ENCODE assay signal across 19 cellular contexts in genomic region chr3:192079098-192079497, GRCh38.
A peak's percentile ranks its signal among the peaks of the same experiment; 100 is the strongest.
DNase-seq lines count a peak whose midpoint lies in the region; ATAC-seq, FAIRE-seq and TF ChIP-seq lines count a peak whose summit lies in the region.
"Had no signal": no experiment of that assay in that cellular context is flagged by ENCODE, and none has a peak within 500 bp of the region (broad histone marks: within the 10 kb centered on the region; RNA-seq: fewer than 3 reads in every experiment).

No MANE protein-coding gene starts in this region.

- POLR2A ChIA-PET in MCF 10A (lab: Yijun Ruan, JAX) = interaction anchor here (0.6 kb wide), 1 partner anchor 345 kb away, joined by 3 read pairs; no protein-coding TSS in a partner anchor

- BruUV-seq in MCF 10A (replicated peaks; lab: Mats Ljungman, UMichigan) = no TSS peak

- no peaks in the 10 kb centered on the region for H3K36me3 Mint-ChIP-seq in MCF 10A (ENCODE audit: insufficient read depth, unreplicated experiment)
- H3K36me3 Mint-ChIP-seq: brain; CD4-positive, CD25-positive, alpha-beta regulatory T cell; memory B cell had no signal

- no peak for TF ChIP-seq POLR2A in breast epithelium (IDR thresholded peaks at IDR 0.05)

- no peak overlapping the region for H3K4me3 Mint-ChIP-seq in MCF 10A (ENCODE audit: unreplicated experiment)
- H3K4me3 Mint-ChIP-seq: activated CD4-positive, alpha-beta T cell treated with anti-CD3 and anti-CD28 coated beads, Interleukin-2, amount 10 ng/mL, durations not matched to agents 7 days and 5 days; brain; CD4-positive, CD25-positive, alpha-beta regulatory T cell; memory B cell had no signal

- H3K36me3 ChIP-seq in breast epithelium (no peaks in the 10 kb centered on the region), SJCRH30 (no peaks in the 10 kb centered on the region), small intestine (ENCODE audit: control insufficient read depth in 2 of 2, insufficient read depth in 2 of 2, low read length in 2 of 2) (no peaks in the 10 kb centered on the region)
- H3K36me3 ChIP-seq: right atrium auricular region had no signal

- CTCF ChIA-PET in MCF 10A (lab: Yijun Ruan, JAX) = no interaction called here

- H3K27ac Mint-ChIP-seq in MCF 10A (ENCODE audit: low read depth, unreplicated experiment) = no peak overlapping the region
- H3K27ac Mint-ChIP-seq: activated CD4-positive, alpha-beta T cell treated with anti-CD3 and anti-CD28 coated beads, Interleukin-2, amount 10 ng/mL, durations not matched to agents 7 days and 5 days; CD4-positive, CD25-positive, alpha-beta regulatory T cell; memory B cell had no signal

- H3K4me1 Mint-ChIP-seq in MCF 10A (ENCODE audit: insufficient read depth, unreplicated experiment) = peaks cover 11% of the 10 kb centered on the region
- H3K4me1 Mint-ChIP-seq: activated CD4-positive, alpha-beta T cell treated with anti-CD3 and anti-CD28 coated beads, Interleukin-2, amount 10 ng/mL, durations not matched to agents 7 days and 5 days; CD4-positive, CD25-positive, alpha-beta regulatory T cell had no signal

- intact Hi-C loops in MCF 10A (cut with micrococcal nuclease) (no loop called here), breast epithelium (cut with DNase I; ENCODE audit: low total_unique reads) (no loop called here)

- no peaks in the 10 kb centered on the region for H3K27me3 ChIP-seq in breast epithelium
- no peaks in the 10 kb centered on the region for H3K27me3 ChIP-seq in SJCRH30
- no peaks in the 10 kb centered on the region for H3K27me3 ChIP-seq in small intestine (ENCODE audit: control insufficient read depth in 2 of 2, insufficient read depth in 2 of 2, low read length in 2 of 2)
- H3K27me3 ChIP-seq: right atrium auricular region had no signal

- H3K9me3 ChIP-seq in breast epithelium (no peaks in the 10 kb centered on the region), SJCRH30 (replicated peaks) (no peaks in the 10 kb centered on the region), small intestine (ENCODE audit: control insufficient read depth, low read depth) (no peaks in the 10 kb centered on the region)
- H3K9me3 ChIP-seq: right atrium auricular region had no signal

- H3K27ac ChIP-seq in breast epithelium (no peak overlapping the region), SJCRH30 (no peak overlapping the region), small intestine (ENCODE audit: low read depth in 1 of 2, low read length in 1 of 2) (no peak overlapping the region)
- H3K27ac ChIP-seq: right atrium auricular region had no signal

- FAIRE-seq in small intestine (lab: Jason Lieb, UNC) = no peak

- H3K9me3 Mint-ChIP-seq in MCF 10A (ENCODE audit: unreplicated experiment) = peaks cover 9% of the 10 kb centered on the region
- H3K9me3 Mint-ChIP-seq: activated CD4-positive, alpha-beta T cell treated with anti-CD3 and anti-CD28 coated beads, Interleukin-2, amount 10 ng/mL, durations not matched to agents 7 days and 5 days had no signal

- no peaks in the 10 kb centered on the region for H3K27me3 Mint-ChIP-seq in MCF 10A (ENCODE audit: insufficient read depth, unreplicated experiment)
- H3K27me3 Mint-ChIP-seq: activated CD4-positive, alpha-beta T cell treated with anti-CD3 and anti-CD28 coated beads, Interleukin-2, amount 10 ng/mL, durations not matched to agents 7 days and 5 days; brain; CD4-positive, CD25-positive, alpha-beta regulatory T cell; memory B cell had no signal

- no peak for ATAC-seq in GM19455 (IDR thresholded peaks at IDR 0.05; ENCODE audit: unreplicated experiment)

- H3K4me1 ChIP-seq in breast epithelium = no peaks in the 10 kb centered on the region
- H3K4me1 ChIP-seq in SJCRH30 = no peaks in the 10 kb centered on the region
- H3K4me1 ChIP-seq in small intestine (ENCODE audit: control insufficient read depth in 2 of 2, insufficient read depth in 1 of 2, low read depth in 1 of 2, low read length in 1 of 2) = no peaks in the 10 kb centered on the region

- no peak for TF ChIP-seq CTCF in MCF 10A (IDR thresholded peaks at IDR 0.05; ENCODE audit: unreplicated experiment)
- no peak for TF ChIP-seq CTCF in breast epithelium (IDR thresholded peaks at IDR 0.05)
- no peak for TF ChIP-seq CTCF in GM20000 (IDR thresholded peaks at IDR 0.05; ENCODE audit: extremely low read depth, missing control alignments)

- peak; percentile 7 for DNase-seq in MCF 10A (ENCODE audit: unreplicated experiment)
- DNase-seq in breast epithelium (ENCODE audit: low spot score in 2 of 2) = no peak
- DNase-seq in NCI-H2171 treated with DMSO at 0.1 percent for 48 hours (lab: John Stamatoyannopoulos, UW) = peak; percentile 28
- DNase-seq in SJCRH30 = peak; percentile 11 to 27
- peak; percentile 66 for DNase-seq in renal cortical epithelial cell (ENCODE audit: low read depth)
- no peak for DNase-seq in small intestine
- no peak for DNase-seq in GM20000 (ENCODE audit: low spot score)
- DNase-seq: activated CD4-positive, alpha-beta T cell treated with anti-CD3 and anti-CD28 coated beads, Interleukin-2, amount 10 ng/mL, durations not matched to agents 7 days and 5 days; activated naive CD4-positive, alpha-beta T cell treated with anti-CD3 and anti-CD28 coated beads, Interleukin-2, amount 50 U/mL, for 16 hours; activated T-cell treated with anti-CD3 and anti-CD28 coated beads for 4 hours; CD4-positive, CD25-positive, alpha-beta regulatory T cell; dermis blood vessel endothelial cell; glutamatergic neuron; Kasumi-1; OCI-M1 had no signal

- no peak overlapping the region for H3K4me3 ChIP-seq in breast epithelium
- H3K4me3 ChIP-seq in SJCRH30 = no peak overlapping the region
- no peak overlapping the region for H3K4me3 ChIP-seq in small intestine (ENCODE audit: low read depth in 1 of 2, low read length in 2 of 2)
- H3K4me3 ChIP-seq: right atrium auricular region had no signal

- WGBS in small intestine, 3 donors = 35 to 76% (median 58%) methylated on average over 1 of the region's 1 CpG

Comparison
In these comparisons a context has a peak if more than half of its experiments do, and no peak if none do; other contexts are left out.
1. DNase-seq: peak in MCF 10A (single experiment), NCI-H2171 treated with DMSO at 0.1 percent for 48 hours (single experiment), SJCRH30 (2 of 2) and renal cortical epithelial cell (single experiment); none in breast epithelium (0 of 2), small intestine (single experiment) and GM20000 (single experiment).